In the genomic region with DNA sequence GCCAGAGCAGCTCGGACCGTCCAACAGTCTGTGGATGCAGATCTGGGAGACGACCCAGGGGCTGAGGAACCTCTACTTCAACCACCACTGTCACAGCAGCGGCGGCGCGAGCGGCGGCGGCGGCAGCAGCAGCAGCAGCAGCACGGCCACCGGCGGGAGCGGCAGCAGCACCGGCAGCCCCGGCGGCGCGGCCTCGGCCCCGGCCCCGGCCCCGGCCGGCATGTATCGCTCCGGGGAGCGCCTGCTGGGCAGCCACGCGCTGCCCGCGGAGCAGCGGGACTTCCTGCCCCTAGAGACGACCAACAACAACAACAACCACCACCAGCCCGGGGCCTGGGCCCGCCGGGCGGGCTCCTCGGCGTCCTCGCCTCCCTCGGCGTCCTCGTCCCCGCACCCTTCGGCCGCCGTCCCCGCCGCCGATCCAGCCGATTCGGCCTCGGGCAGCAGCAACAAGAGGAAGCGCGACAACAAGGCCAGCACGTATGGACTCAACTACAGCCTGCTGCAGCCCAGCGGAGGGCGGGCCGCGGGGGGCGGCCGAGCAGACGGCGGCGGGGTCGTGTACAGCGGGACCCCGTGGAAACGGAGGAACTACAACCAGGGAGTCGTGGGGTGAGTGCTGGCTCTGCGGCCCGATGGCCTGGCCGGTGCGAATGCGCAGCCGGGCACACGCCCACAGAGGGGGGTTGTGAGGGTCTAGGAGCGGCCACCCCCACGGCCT, we compare ENCODE assay signal across 8 cellular contexts. TPM values are rescaled to one million over a fixed set of nuclear protein-coding genes. Genes with fewer than 3 reads are reported as not detected.
DNase-seq lines count a peak whose midpoint lies in the region; TF ChIP-seq lines count a peak whose summit lies in the region.

No MANE protein-coding gene starts in this region.

- POLR2A ChIA-PET in CD8-positive, alpha-beta memory T cell (lab: Charles Lee) = no interaction called here

- H3K27ac Mint-ChIP-seq in CD8-positive, alpha-beta memory T cell = peak overlapping the region; percentile 29 to 94 (median 81)

- peak overlapping the region; percentile 84 to 96 (median 92) for H3K4me3 Mint-ChIP-seq in CD8-positive, alpha-beta memory T cell

- H3K4me3 ChIP-seq in CD8-positive, alpha-beta memory T cell (ENCODE audit: low read length) = peak overlapping the region; percentile 77
- H3K4me3 ChIP-seq in ovary = peak overlapping the region; percentile 80

- H3K27me3 Mint-ChIP-seq in CD8-positive, alpha-beta memory T cell = no peaks in the 10 kb centered on the region

- H3K36me3 Mint-ChIP-seq in CD8-positive, alpha-beta memory T cell = peaks cover 0 to 24% (median 4%) of the 10 kb centered on the region in 3 donors

- H3K4me1 Mint-ChIP-seq in CD8-positive, alpha-beta memory T cell = peaks cover 40 to 48% (median 46%) of the 10 kb centered on the region in 3 donors

- no peaks in the 10 kb centered on the region for H3K9me3 Mint-ChIP-seq in CD8-positive, alpha-beta memory T cell

- H3K27me3 ChIP-seq in CD8-positive, alpha-beta memory T cell (ENCODE audit: insufficient read depth, low read length, poor library complexity, severe bottlenecking) = no peaks in the 10 kb centered on the region
- no peaks in the 10 kb centered on the region for H3K27me3 ChIP-seq in ovary

- TF ChIP-seq EP300 in ovary (IDR thresholded peaks at IDR 0.05) = no peak

- peaks cover 47% of the 10 kb centered on the region for H3K4me1 ChIP-seq in CD8-positive, alpha-beta memory T cell (ENCODE audit: insufficient read depth, low read length)
- peaks cover 8% of the 10 kb centered on the region for H3K4me1 ChIP-seq in ovary (ENCODE audit: insufficient read depth)

- H3K36me3 ChIP-seq in CD8-positive, alpha-beta memory T cell (ENCODE audit: insufficient read depth, low read length) = no peaks in the 10 kb centered on the region
- H3K36me3 ChIP-seq in ovary = no peaks in the 10 kb centered on the region

- TF ChIP-seq POLR2A in ovary (IDR thresholded peaks at IDR 0.05) = no peak

- WGBS in ovary, 3 donors = 0 to 2% (median 1%) methylated on average over 58 to 80 of the region's 80 CpGs

- CTCF ChIA-PET in CD8-positive, alpha-beta memory T cell (lab: Charles Lee) = no interaction called here

- no peak for DNase-seq in CD8-positive, alpha-beta memory T cell
- DNase-seq in GM20000 (ENCODE audit: low spot score) (peak; percentile 66), HPDE6-E6E7 (ENCODE audit: extremely low spot score) (peak; percentile 19), germinal center (ENCODE audit: low spot score) (peak; percentile 60), ovary (peak in 4 of 5 donors; percentile 18 to 54 (median 34)), NCI-H2196 (lab: John Stamatoyannopoulos, UW; ENCODE audit: unreplicated experiment) (no peak), kidney glomerular epithelial cell (lab: John Stamatoyannopoulos, UW) (no peak)
- peak; percentile 67 for DNase-seq in activated CD8-positive, alpha-beta memory T cell treated with anti-CD3 and anti-CD28 coated beads, Interleukin-2, amount 50 U/mL, for 48 hours

- intact Hi-C loops in ovary (cut with DNase I) = loop anchor here in 3 of 4 donors (5.0 to 10.0 kb wide), 3 partner anchors 51 to 129 kb away; a partner anchor contains a TSS

- H3K9me3 ChIP-seq in CD8-positive, alpha-beta memory T cell (ENCODE audit: low read length) = no peaks in the 10 kb centered on the region
- H3K9me3 ChIP-seq in ovary = no peaks in the 10 kb centered on the region

- peak overlapping the region; percentile 57 for H3K27ac ChIP-seq in CD8-positive, alpha-beta memory T cell (ENCODE audit: low read depth, low read length)
- H3K27ac ChIP-seq in ovary = peak overlapping the region; percentile 62 to 99

- no peak for TF ChIP-seq CTCF in GM20000 (IDR thresholded peaks at IDR 0.05; ENCODE audit: extremely low read depth, missing control alignments)
- no peak for TF ChIP-seq CTCF in ovary (IDR thresholded peaks at IDR 0.05)

RNA-seq across cellular contexts. Expression of a gene that starts 0.7 kb away (rescaled TPM):
- total RNA-seq in CD8-positive, alpha-beta memory T cell = 10 to 100 TPM; 21.6 to 23.0 TPM
- 5.6 TPM for polyA plus RNA-seq in CD8-positive, alpha-beta memory T cell
- total RNA-seq in ovary = 10 to 100 TPM in 6 of 7 donors, 1 to 10 TPM in 1; 9.7 to 17.7 (median 12.3) TPM
- 10 to 100 TPM in 1 of 2 donors, 1 to 10 TPM in 1; 5.3 to 13.5 TPM for polyA plus RNA-seq in ovary

Comparison
In these comparisons a context has a peak if more than half of its experiments do, and no peak if none do; other contexts are left out.
1. DNase-seq: peak in GM20000 (single experiment), HPDE6-E6E7 (single experiment), activated CD8-positive, alpha-beta memory T cell treated with anti-CD3 and anti-CD28 coated beads, Interleukin-2, amount 50 U/mL, for 48 hours (single experiment), germinal center (single experiment) and ovary (4 of 5); none in CD8-positive, alpha-beta memory T cell (0 of 5), NCI-H2196 (single experiment) and kidney glomerular epithelial cell (single experiment).